1 cellular context compared by ENCODE assay signal in genomic region chr19:48206402-48207093, GRCh38.
TF ChIP-seq lines count a peak whose summit lies in the region.

No MANE protein-coding gene starts in this region.

TF ChIP-seq in GM23338, 12 proteins besides CTCF, POLR2A, EP300 and RAD21 (continued from another document):
- no peak for TF ChIP-seq ZNF462 (CRISPR knock-in tag; IDR thresholded peaks at IDR 0.05)
- no peak for TF ChIP-seq REST (IDR thresholded peaks at IDR 0.05; ENCODE audit: unreplicated experiment)
- TF ChIP-seq JUNB (IDR thresholded peaks at IDR 0.05; ENCODE audit: unreplicated experiment): no peak
